ENCODE assay signal across 13 cellular contexts in the genomic region with DNA sequence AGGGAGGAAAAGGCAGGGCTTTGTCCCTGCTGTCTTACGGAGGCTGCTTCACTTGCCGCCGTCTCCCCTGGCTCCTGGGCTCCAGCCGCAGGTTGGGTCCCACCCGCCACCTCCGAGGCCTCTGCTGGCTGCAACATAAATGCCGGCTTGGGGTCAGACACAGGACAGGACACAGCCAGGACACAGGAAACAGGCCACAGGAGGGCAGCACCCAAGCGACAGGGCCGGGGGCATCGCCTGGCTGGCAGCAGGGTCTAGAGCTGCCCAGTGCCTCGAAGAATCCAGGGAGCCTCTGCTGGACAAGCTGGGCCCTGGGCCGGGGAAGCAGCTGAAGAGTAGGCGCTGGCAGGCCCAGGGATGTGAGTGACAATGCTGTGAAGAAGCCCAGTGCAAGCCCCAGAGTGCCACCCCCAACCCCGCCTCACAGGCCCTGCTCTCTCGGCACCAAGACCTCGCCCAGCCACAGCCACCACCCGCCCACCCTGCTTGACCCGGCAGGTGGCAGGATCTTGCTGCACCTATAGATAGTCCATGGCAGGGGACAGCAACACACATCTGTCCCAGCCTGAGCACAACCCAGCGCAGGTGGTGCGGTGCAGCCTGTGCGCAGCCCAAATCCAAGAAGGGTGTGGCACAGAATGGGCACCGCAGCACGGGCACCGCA. TPM values are rescaled to one million over a fixed set of nuclear protein-coding genes. Genes with fewer than 3 reads are reported as not detected.
A peak's percentile ranks its signal among the peaks of the same experiment; 100 is the strongest.
DNase-seq lines count a peak whose midpoint lies in the region; ATAC-seq, FAIRE-seq and TF ChIP-seq lines count a peak whose summit lies in the region.
"Had no signal": no experiment of that assay in that cellular context is flagged by ENCODE, and none has a peak within 500 bp of the region (broad histone marks: within the 10 kb centered on the region; RNA-seq: fewer than 3 reads in every experiment).

No MANE protein-coding gene starts in this region.

- no peak for ATAC-seq in pancreas

- no peaks in the 10 kb centered on the region for H3K79me2 ChIP-seq in MM.1S (ENCODE audit: low read length)

- H4K20me1 ChIP-seq in MM.1S (ENCODE audit: insufficient read depth, low read length), result no peaks in the 10 kb centered on the region

- no peaks in the 10 kb centered on the region for H3K9me2 ChIP-seq in MM.1S (replicated peaks; ENCODE audit: insufficient read depth, low read length)

- 77 to 79% methylated on average over 24 of the region's 24 CpGs for WGBS in pancreas, 2 donors

- no peak overlapping the region for H3K4me2 ChIP-seq in MM.1S (ENCODE audit: low read depth, low read length)

- H3K9me3 ChIP-seq in pancreas (no peaks in the 10 kb centered on the region), MM.1S (replicated peaks; ENCODE audit: insufficient read depth, low read length) (no peaks in the 10 kb centered on the region)

- DNase-seq in 8988T (peak; percentile 58), HFF-Myc (ENCODE audit: extremely low read depth, low read depth) (no peak), globus pallidus (ENCODE audit: low spot score) (peak; percentile 69), pancreas (peak in 4 of 6 donors; percentile 10 to 73 (median 44)), MM.1S (no peak), NCI-H748 treated with DMSO at 0.1 percent for 48 hours (lab: John Stamatoyannopoulos, UW) (no peak), KG1 (lab: John Stamatoyannopoulos, UW) (no peak), NCI-H1092 treated with DMSO at 0.1 percent for 48 hours (lab: John Stamatoyannopoulos, UW) (no peak)
- DNase-seq: DMS79, NCI-H146, NCI-H510A treated with DMSO at 0.1 percent for 48 hours, SIG-M5 had no signal

- H3F3A ChIP-seq in MM.1S (ENCODE audit: insufficient read depth, low read length), result no peaks in the 10 kb centered on the region

- no peak overlapping the region for H2AFZ ChIP-seq in MM.1S (ENCODE audit: low read length)

- peak; percentile 9 for TF ChIP-seq CTCF in HFF-Myc (IDR thresholded peaks at IDR 0.05; ENCODE audit: low read depth, low read length, missing control alignments)
- TF ChIP-seq CTCF in pancreas (IDR thresholded peaks at IDR 0.05), result no peak
- no peak for TF ChIP-seq CTCF in MM.1S (IDR thresholded peaks at IDR 0.05; ENCODE audit: low read length)

- intact Hi-C loops in pancreas (cut with DNase I), result no loop called here

- H3K27me3 ChIP-seq in pancreas (no peaks in the 10 kb centered on the region), MM.1S (replicated peaks; ENCODE audit: insufficient read depth, low read length) (no peaks in the 10 kb centered on the region)

- no peak for FAIRE-seq in pancreas (lab: Jason Lieb, UNC)
- FAIRE-seq: frontal cortex had no signal

- H3K27ac ChIP-seq in pancreas (no peak overlapping the region), MM.1S (ENCODE audit: low read length) (no peak overlapping the region)

- H3K36me3 ChIP-seq in pancreas, result no peaks in the 10 kb centered on the region
- no peaks in the 10 kb centered on the region for H3K36me3 ChIP-seq in MM.1S (replicated peaks; ENCODE audit: insufficient read depth, low read length)

- no peak overlapping the region for H3K9ac ChIP-seq in MM.1S (ENCODE audit: low read length)

- H3K4me3 ChIP-seq in HFF-Myc (replicated peaks; ENCODE audit: low read depth, low read length) (no peak overlapping the region), pancreas (no peak overlapping the region), MM.1S (ENCODE audit: low read length) (no peak overlapping the region)

- H3K4me1 ChIP-seq in pancreas, result no peaks in the 10 kb centered on the region
- no peaks in the 10 kb centered on the region for H3K4me1 ChIP-seq in MM.1S (ENCODE audit: low read length)

RNA-seq across cellular contexts. Expression of a gene that starts 55.7 kb away (rescaled TPM):
- 10 to 100 TPM; 13.3 to 21.3 (median 15.4) TPM for total RNA-seq in pancreas
- 10 to 100 TPM; 15.6 to 19.6 TPM for polyA plus RNA-seq in pancreas

Comparison
In these comparisons a context has a peak if more than half of its experiments do, and no peak if none do; other contexts are left out.
1. DNase-seq: peak in 8988T (single experiment), globus pallidus (single experiment) and pancreas (4 of 6); none in HFF-Myc (single experiment), MM.1S (single experiment), NCI-H748 treated with DMSO at 0.1 percent for 48 hours (single experiment), KG1 (single experiment) and NCI-H1092 treated with DMSO at 0.1 percent for 48 hours (single experiment).